In the genomic region with DNA sequence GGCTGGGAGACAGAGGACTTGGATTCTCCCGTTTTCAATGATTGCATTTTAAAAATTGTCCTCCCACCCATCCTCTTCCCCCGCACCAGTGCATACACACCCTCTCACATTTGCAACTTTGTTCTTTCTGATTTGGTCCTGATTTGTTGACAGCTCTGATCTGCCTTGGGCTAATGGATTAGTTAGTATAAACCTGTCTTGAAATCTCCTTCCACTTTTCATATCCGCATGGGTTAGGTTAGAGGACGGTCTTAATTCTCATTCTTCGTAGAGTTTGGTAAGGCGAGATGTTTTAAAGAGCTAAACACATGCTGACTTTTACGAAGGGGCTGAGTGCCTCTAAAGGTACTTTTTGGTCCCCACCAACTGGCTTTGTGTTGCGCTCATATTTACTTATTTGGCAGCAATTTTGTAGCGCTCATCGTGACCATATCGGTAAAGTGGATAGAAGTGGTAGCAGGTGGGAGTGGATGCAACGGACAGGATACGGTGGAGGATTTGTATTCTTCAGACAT, we compare ENCODE assay signal across 7 cellular contexts. TPM values are rescaled to one million over a fixed set of nuclear protein-coding genes. Genes with fewer than 3 reads are reported as not detected.
A peak's percentile ranks its signal among the peaks of the same experiment; 100 is the strongest.
DNase-seq lines count a peak whose midpoint lies in the region; FAIRE-seq and TF ChIP-seq lines count a peak whose summit lies in the region.

No MANE protein-coding gene starts in this region.

- H3K36me3 ChIP-seq in adrenal gland (replicated peaks in 1 of 2) (no peaks in the 10 kb centered on the region), skeletal muscle tissue (ENCODE audit: control insufficient read depth in 3 of 3, insufficient read depth in 3 of 3, low read length in 3 of 3) (no peaks in the 10 kb centered on the region)

- intact Hi-C loops in adrenal gland (cut with DNase I) = loop anchor here in 1 of 2 donors (5.0 to 10.0 kb wide), 2 partner anchors 117 to 315 kb away; no protein-coding TSS in a partner anchor

- WGBS in adrenal gland, 4 donors = 12 to 28% (median 21%) methylated on average over 13 of the region's 13 CpGs

- H3K27me3 ChIP-seq in adrenal gland = no peaks in the 10 kb centered on the region
- H3K27me3 ChIP-seq in skeletal muscle tissue (ENCODE audit: control insufficient read depth in 3 of 3, insufficient read depth in 3 of 3, low read length in 3 of 3) = peaks cover 0 to 11% (median 8%) of the 10 kb centered on the region in 3 donors

- in situ Hi-C loops in GM13977 (cut with MboI; ENCODE audit: low pct_unique_long_range_greater_than_20kb, low sequenced_read_pairs, unreplicated experiment) = no loop called here

- H3K27ac ChIP-seq in adrenal gland (peak overlapping the region in 4 of 5 donors; percentile 90 to 95 (median 93)), skeletal muscle tissue (ENCODE audit: low read depth, low read length) (peak overlapping the region; percentile 81)

- peak overlapping the region; percentile 78 to 79 (median 78) for H3K9ac ChIP-seq in skeletal muscle tissue (ENCODE audit: low read depth in 1 of 3, low read length in 3 of 3)

- FAIRE-seq in urothelium cell line (lab: Jason Lieb, UNC) = no peak

- H3K9me3 ChIP-seq in adrenal gland (replicated peaks in 1 of 3) (no peaks in the 10 kb centered on the region), iPS-18c (ENCODE audit: control insufficient read depth, insufficient read depth, low read length) (no peaks in the 10 kb centered on the region), skeletal muscle tissue (ENCODE audit: control insufficient read depth in 3 of 3, low read length in 3 of 3) (no peaks in the 10 kb centered on the region)

- no peak for TF ChIP-seq POLR2A in adrenal gland (IDR thresholded peaks at IDR 0.05)

- DNase-seq in GM13977 (ENCODE audit: low spot score) = peak; percentile 12
- DNase-seq in HFF-Myc (ENCODE audit: extremely low read depth, low read depth) = no peak
- DNase-seq in NCI-H82 treated with DMSO at 0.1 percent for 48 hours (lab: John Stamatoyannopoulos, UW; ENCODE audit: unreplicated experiment) = peak; percentile 30
- no peak for DNase-seq in adrenal gland
- DNase-seq in urothelium cell line (ENCODE audit: low spot score) = no peak

- H3K4me1 ChIP-seq in adrenal gland (replicated peaks in 1 of 2) (peaks cover 18 to 35% of the 10 kb centered on the region in 2 donors), skeletal muscle tissue (ENCODE audit: control insufficient read depth in 3 of 3, insufficient read depth in 3 of 3, low read length in 3 of 3) (peaks cover 2 to 14% (median 3%) of the 10 kb centered on the region in 3 donors)

- H3K4me3 ChIP-seq in HFF-Myc (replicated peaks; ENCODE audit: low read depth, low read length) (peak overlapping the region; percentile 92), adrenal gland (peak overlapping the region; percentile 72 to 99 (median 90)), iPS-18c (ENCODE audit: insufficient read depth, low read depth, low read length) (peak overlapping the region; percentile 70), skeletal muscle tissue (ENCODE audit: low read length in 3 of 3) (peak overlapping the region; percentile 72 to 81 (median 73))

- TF ChIP-seq CTCF in GM13977 (IDR thresholded peaks at IDR 0.05; ENCODE audit: extremely low read depth, insufficient read depth, missing control alignments) (no peak), HFF-Myc (IDR thresholded peaks at IDR 0.05; ENCODE audit: low read depth, low read length, missing control alignments) (no peak), adrenal gland (IDR thresholded peaks at IDR 0.05) (no peak)

RNA-seq across cellular contexts. Expression of gene AHR, which starts 1.1 kb away (rescaled TPM):
- 100 to 1,000 TPM in 5 of 8 donors, 10 to 100 TPM in 3; 32.3 to 161 (median 101) TPM for total RNA-seq in adrenal gland
- 10 to 100 TPM in 2 of 3 donors, 1 to 10 TPM in 1; 7.8 to 17.2 (median 12.2) TPM for polyA plus RNA-seq in adrenal gland
- 25.1 TPM for total RNA-seq in skeletal muscle tissue

Comparison
In these comparisons a context has a peak if more than half of its experiments do, and no peak if none do; other contexts are left out.
1. DNase-seq: peak in GM13977 (single experiment) and NCI-H82 treated with DMSO at 0.1 percent for 48 hours (single experiment); none in HFF-Myc (single experiment), adrenal gland (0 of 7) and urothelium cell line (single experiment).
2. Peak in every context shown above with its lines, with median percentiles within 50 percentile points of each other: H3K4me3 ChIP-seq.